In the genomic region with DNA sequence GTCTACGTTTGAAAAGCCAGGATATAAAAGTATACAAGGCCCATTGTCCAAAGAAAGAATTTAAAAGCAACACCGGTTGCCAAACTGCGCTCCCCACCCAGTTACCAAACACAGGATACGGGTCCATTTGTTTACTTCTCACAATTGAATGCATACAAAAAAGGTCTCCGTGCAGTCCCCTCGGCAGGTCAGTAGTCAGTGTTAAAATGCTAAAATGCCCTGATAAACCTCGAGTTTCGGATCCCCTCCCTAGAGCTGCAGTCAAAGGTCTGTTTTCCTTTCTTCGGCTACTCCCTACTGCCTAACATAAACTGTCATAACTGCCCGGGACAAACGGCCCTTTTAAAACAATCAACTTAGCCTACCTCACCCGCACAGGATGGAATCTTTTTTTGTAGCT, we compare ENCODE assay signal across 12 cellular contexts.
DNase-seq lines count a peak whose midpoint lies in the region; ATAC-seq and TF ChIP-seq lines count a peak whose summit lies in the region.
"Had no signal": no experiment of that assay in that cellular context is flagged by ENCODE, and none has a peak within 500 bp of the region (broad histone marks: within the 10 kb centered on the region; RNA-seq: fewer than 3 reads in every experiment).

No MANE protein-coding gene starts in this region.

- in situ Hi-C loops in IMR-90 (cut with MboI; ENCODE audit: low sequenced_read_pairs): no loop called here

- CTCF ChIA-PET in IMR-90 (lab: Yijun Ruan, JAX) (no interaction called here), A673 (lab: Charles Lee) (no interaction called here)

- H2BK15ac ChIP-seq in IMR-90 (ENCODE audit: low read depth, low read length): no peak overlapping the region

- H4K20me1 ChIP-seq in IMR-90 (ENCODE audit: insufficient read depth, low read length): peaks cover 51% of the 10 kb centered on the region

- peak overlapping the region; percentile 45 for H2BK5ac ChIP-seq in IMR-90 (ENCODE audit: low read depth, low read length, poor library complexity, severe bottlenecking)

- H3K9ac ChIP-seq in IMR-90 (ENCODE audit: low read depth, low read length): no peak overlapping the region

- no peaks in the 10 kb centered on the region for H3K9me3 Mint-ChIP-seq in activated naive CD8-positive, alpha-beta T cell treated with anti-CD3 and anti-CD28 coated beads for 36 hours

- H3K27me3 ChIP-seq in IMR-90 (ENCODE audit: control insufficient read depth, insufficient read depth, low read length) (no peaks in the 10 kb centered on the region), spleen (replicated peaks in 1 of 7) (no peaks in the 10 kb centered on the region), A673 (replicated peaks; ENCODE audit: insufficient read depth, low read depth, low read length, poor library complexity) (no peaks in the 10 kb centered on the region)

- H3K36me3 ChIP-seq in IMR-90 (ENCODE audit: control insufficient read depth, insufficient read depth, low read length) (peaks cover 55% of the 10 kb centered on the region), spleen (peaks cover 0 to 85% (median 29%) of the 10 kb centered on the region in 6 donors), A673 (ENCODE audit: insufficient read depth, low read length, poor library complexity, severe bottlenecking) (peaks cover 12% of the 10 kb centered on the region)

- TF ChIP-seq POLR2A in IMR-90 (IDR thresholded peaks at IDR 0.05; ENCODE audit: low read depth, low read length) (no peak), spleen (IDR thresholded peaks at IDR 0.05) (no peak)

- dilution Hi-C loops in IMR-90 (cut with HindIII; ENCODE audit: low sequenced_read_pairs, unreplicated experiment): no loop called here

- intact Hi-C loops in IMR-90 (cut with micrococcal nuclease): no loop called here
- intact Hi-C loops in spleen (cut with DNase I; ENCODE audit: low total_unique reads): no loop called here
- intact Hi-C loops in A673 (cut with micrococcal nuclease; ENCODE audit: unreplicated experiment): no loop called here

- peak overlapping the region; percentile 39; the same call in 1 of the 2 replicates for H2BK120ac ChIP-seq in IMR-90 (ENCODE audit: low read depth, low read length)

- WGBS in IMR-90 (ENCODE audit: extremely low coverage in 2 of 2, insufficient read length in 1 of 2), 2 experiments: 63% methylated on average over 10 of the region's 12 CpGs; no CpG with 5 or more reads in 1 of the 2 experiments
- WGBS in spleen, 5 donors: 63 to 75% (median 69%) methylated on average over 12 of the region's 12 CpGs

- H3K23ac ChIP-seq in IMR-90 (ENCODE audit: low read depth, low read length): peak overlapping the region; percentile 96; the same call in 1 of the 2 replicates

- no peak overlapping the region for H2AK9ac ChIP-seq in IMR-90 (replicated peaks; ENCODE audit: low read depth, low read length, poor library complexity)

- peak overlapping the region; percentile 24; the same call in 1 of the 2 replicates for H3K14ac ChIP-seq in IMR-90 (replicated peaks; ENCODE audit: low read depth, low read length)

- H3K27me3 Mint-ChIP-seq in activated naive CD8-positive, alpha-beta T cell treated with anti-CD3 and anti-CD28 coated beads for 36 hours: no peaks in the 10 kb centered on the region

- H3K9me3 ChIP-seq in IMR-90 (ENCODE audit: control insufficient read depth, insufficient read depth, low read length) (no peaks in the 10 kb centered on the region), spleen (no peaks in the 10 kb centered on the region), A673 (ENCODE audit: low read depth, low read length, poor library complexity, severe bottlenecking) (no peaks in the 10 kb centered on the region)
- H3K9me3 ChIP-seq: psoas muscle had no signal

- BruUV-seq in IMR-90 (replicated peaks; lab: Mats Ljungman, UMichigan) (no TSS peak), A673 (replicated peaks; lab: Mats Ljungman, UMichigan) (no TSS peak)

- H3K9me1 ChIP-seq in IMR-90 (ENCODE audit: insufficient read depth, low read length): peaks cover 35% of the 10 kb centered on the region

- ATAC-seq in IMR-90 (ENCODE audit: low read depth): 0 out of 2 replicates have a peak, but pooled peaks have one; percentile 18
- no peak for ATAC-seq in GM18868 (IDR thresholded peaks at IDR 0.05; ENCODE audit: unreplicated experiment)
- ATAC-seq: psoas muscle had no signal

- H3K27ac ChIP-seq in IMR-90 (ENCODE audit: insufficient read depth, low read length) (peak overlapping the region; percentile 22; the same call in 1 of the 2 replicates), spleen (peak overlapping the region in 7 of 8 donors; percentile 26 to 72 (median 55)), A673 (ENCODE audit: low read depth, low read length, poor library complexity, severe bottlenecking) (no peak overlapping the region)
- H3K27ac ChIP-seq: psoas muscle had no signal

- peak overlapping the region in 1 of 2 experiments; percentile 56; a peak in 1 of 4 replicates for H4K8ac ChIP-seq in IMR-90 (ENCODE audit: low read depth in 2 of 2, low read length in 2 of 2)

- H4K91ac ChIP-seq in IMR-90 (ENCODE audit: insufficient read depth, low read depth, low read length): no peak overlapping the region

- H2AK5ac ChIP-seq in IMR-90 (ENCODE audit: low read depth, low read length): 0 out of 2 replicates have a peak overlapping the region, but pooled peaks have one; percentile 7

- 0 out of 2 replicates have a peak overlapping the region, but pooled peaks have one; percentile 3 for H3K4me2 ChIP-seq in IMR-90 (ENCODE audit: low read depth, low read length)

- peaks cover 36% of the 10 kb centered on the region for H3K4me1 ChIP-seq in IMR-90 (ENCODE audit: control insufficient read depth, insufficient read depth, low read length)
- H3K4me1 ChIP-seq in spleen: peaks cover 46 to 98% (median 82%) of the 10 kb centered on the region in 6 donors
- peaks cover 41% of the 10 kb centered on the region for H3K4me1 ChIP-seq in A673 (ENCODE audit: insufficient read depth, low read length, poor library complexity, severe bottlenecking)

- TF ChIP-seq CTCF in IMR-90 (conservative IDR thresholded peaks at IDR 0.05; ENCODE audit: low read depth, low read length) (no peak), spleen (IDR thresholded peaks at IDR 0.05 in 8 of 11, conservative IDR thresholded peaks at IDR 0.05 in 3 of 11) (no peak), A673 (conservative IDR thresholded peaks at IDR 0.05; ENCODE audit: low read depth, low read length) (no peak)

- H3K36me3 Mint-ChIP-seq in activated naive CD8-positive, alpha-beta T cell treated with anti-CD3 and anti-CD28 coated beads for 36 hours: peaks cover 94% of the 10 kb centered on the region

- peak overlapping the region; percentile 10; the same call in 1 of the 2 replicates for H4K5ac ChIP-seq in IMR-90 (ENCODE audit: low read depth, low read length)

- no peak overlapping the region; the same call in 1 of the 2 replicates for H3K4ac ChIP-seq in IMR-90 (ENCODE audit: low read depth, low read length)

- peaks cover 94% of the 10 kb centered on the region for H3K4me1 Mint-ChIP-seq in activated naive CD8-positive, alpha-beta T cell treated with anti-CD3 and anti-CD28 coated beads for 36 hours

- H3K4me3 ChIP-seq in IMR-90 (ENCODE audit: insufficient read depth, low read depth, low read length) (no peak overlapping the region), spleen (no peak overlapping the region), A673 (ENCODE audit: low read depth, low read length, poor library complexity, severe bottlenecking) (no peak overlapping the region)
- H3K4me3 ChIP-seq: psoas muscle had no signal

- H3K4me3 Mint-ChIP-seq in activated naive CD8-positive, alpha-beta T cell treated with anti-CD3 and anti-CD28 coated beads for 36 hours: peak overlapping the region; percentile 18

- no peak overlapping the region for H2AFZ ChIP-seq in IMR-90 (replicated peaks; ENCODE audit: low read length, poor library complexity)

- TF ChIP-seq RAD21 in IMR-90 (IDR thresholded peaks at IDR 0.05; ENCODE audit: low read length): no peak

- peak overlapping the region; percentile 56; the same call in 1 of the 2 replicates for H3K18ac ChIP-seq in IMR-90 (ENCODE audit: low read depth, low read length)

- DNase-seq in IMR-90 (no peak), iPS-NIHi7 (ENCODE audit: extremely low spot score) (peak; percentile 22), spleen (no peak), COLO829 (ENCODE audit: low spot score) (no peak), germinal center (ENCODE audit: low spot score) (no peak), A673 (ENCODE audit: low spot score) (no peak)
- DNase-seq in activated naive CD8-positive, alpha-beta T cell treated with anti-CD3 and anti-CD28 coated beads for 36 hours: no peak
- DNase-seq: activated effector memory CD4-positive, alpha-beta T cell treated with Interleukin-2 at 50 U/mL for 16 hours; NCI-H187; psoas muscle; SW 1271 had no signal

- peaks cover 53 to 83% of the 10 kb centered on the region in 2 experiments for H3K79me1 ChIP-seq in IMR-90 (ENCODE audit: low read depth in 1 of 2, low read length in 2 of 2)

- H3K56ac ChIP-seq in IMR-90 (ENCODE audit: extremely low read depth, insufficient read depth, low read length): no peak overlapping the region

- H3K27ac Mint-ChIP-seq in activated naive CD8-positive, alpha-beta T cell treated with anti-CD3 and anti-CD28 coated beads for 36 hours: peak overlapping the region; percentile 91

- no peak overlapping the region for H2BK20ac ChIP-seq in IMR-90 (ENCODE audit: low read depth, low read length)

- POLR2A ChIA-PET in IMR-90 (lab: Charles Lee; ENCODE audit: unreplicated experiment): no interaction called here
- POLR2A ChIA-PET in A673 (lab: Charles Lee; ENCODE audit: low non-redundant PET): no interaction called here

TF ChIP-seq in IMR-90, 13 proteins besides CTCF, POLR2A, EP300 and RAD21 (continues in another document):
- TF ChIP-seq, protein P1, sequence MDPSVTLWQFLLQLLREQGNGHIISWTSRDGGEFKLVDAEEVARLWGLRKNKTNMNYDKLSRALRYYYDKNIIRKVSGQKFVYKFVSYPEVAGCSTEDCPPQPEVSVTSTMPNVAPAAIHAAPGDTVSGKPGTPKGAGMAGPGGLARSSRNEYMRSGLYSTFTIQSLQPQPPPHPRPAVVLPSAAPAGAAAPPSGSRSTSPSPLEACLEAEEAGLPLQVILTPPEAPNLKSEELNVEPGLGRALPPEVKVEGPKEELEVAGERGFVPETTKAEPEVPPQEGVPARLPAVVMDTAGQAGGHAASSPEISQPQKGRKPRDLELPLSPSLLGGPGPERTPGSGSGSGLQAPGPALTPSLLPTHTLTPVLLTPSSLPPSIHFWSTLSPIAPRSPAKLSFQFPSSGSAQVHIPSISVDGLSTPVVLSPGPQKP (IDR thresholded peaks at IDR 0.05; ENCODE audit: borderline replicate concordance, low read depth, low read length): no peak
- TF ChIP-seq CHD1 (IDR thresholded peaks at IDR 0.05; ENCODE audit: low read depth, low read length) (no peak), MAZ (IDR thresholded peaks at IDR 0.05; ENCODE audit: borderline replicate concordance, low read depth, low read length) (no peak)
- TF ChIP-seq, protein P2, sequence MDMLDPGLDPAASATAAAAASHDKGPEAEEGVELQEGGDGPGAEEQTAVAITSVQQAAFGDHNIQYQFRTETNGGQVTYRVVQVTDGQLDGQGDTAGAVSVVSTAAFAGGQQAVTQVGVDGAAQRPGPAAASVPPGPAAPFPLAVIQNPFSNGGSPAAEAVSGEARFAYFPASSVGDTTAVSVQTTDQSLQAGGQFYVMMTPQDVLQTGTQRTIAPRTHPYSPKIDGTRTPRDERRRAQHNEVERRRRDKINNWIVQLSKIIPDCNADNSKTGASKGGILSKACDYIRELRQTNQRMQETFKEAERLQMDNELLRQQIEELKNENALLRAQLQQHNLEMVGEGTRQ (IDR thresholded peaks at IDR 0.05; ENCODE audit: low read depth, low read length): no peak
